Comparison of ENCODE assay signal across 8 cellular contexts in genomic region chr3:146544929-146545528, GRCh38. TPM values are rescaled to one million over a fixed set of nuclear protein-coding genes. Genes with fewer than 3 reads are reported as not detected.
DNase-seq lines count a peak whose midpoint lies in the region; ATAC-seq and TF ChIP-seq lines count a peak whose summit lies in the region.

No MANE protein-coding gene starts in this region.

- no peaks in the 10 kb centered on the region for H3K4me1 ChIP-seq in OCI-LY7 (ENCODE audit: insufficient read depth, low read length, poor library complexity, severe bottlenecking)
- peaks cover 0 to 3% of the 10 kb centered on the region in 2 donors for H3K4me1 ChIP-seq in esophagus (ENCODE audit: control insufficient read depth in 2 of 2, insufficient read depth in 2 of 2, low read length in 1 of 2)

- POLR2A ChIA-PET in OCI-LY7 (lab: Charles Lee), result interaction anchor here (0.9 to 2.2 kb wide), 4 partner anchors 8 to 29 kb away, joined by 3 to 8 read pairs (median 5); no protein-coding TSS in a partner anchor

- WGBS in esophagus, 2 donors, result 51 to 54% methylated on average over 8 of the region's 8 CpGs

- DNase-seq in OCI-LY7 (ENCODE audit: low spot score), result no peak
- no peak for DNase-seq in retinal pigment epithelial cell (ENCODE audit: low read depth)
- no peak for DNase-seq in NCI-H774 (lab: John Stamatoyannopoulos, UW)
- no peak for DNase-seq in HCEC 1CT
- no peak for DNase-seq in middle frontal gyrus (ENCODE audit: extremely low spot score, low spot score)

- ATAC-seq in GM18858 (IDR thresholded peaks at IDR 0.05; ENCODE audit: unreplicated experiment) (peak; percentile 8), GM19463 (IDR thresholded peaks at IDR 0.05; ENCODE audit: unreplicated experiment) (no peak)

- no peaks in the 10 kb centered on the region for H3K9me2 ChIP-seq in OCI-LY7 (ENCODE audit: insufficient read depth, low read length)

- H2AFZ ChIP-seq in OCI-LY7 (ENCODE audit: low read length), result peak overlapping the region; percentile 86

- H3K4me3 ChIP-seq in OCI-LY7 (ENCODE audit: low read depth, low read length, poor library complexity, severe bottlenecking) (peak overlapping the region; percentile 74), esophagus (ENCODE audit: low read depth in 1 of 2, low read length in 2 of 2) (peak overlapping the region; percentile 89 to 97), retinal pigment epithelial cell (ENCODE audit: low read length) (peak overlapping the region; percentile 81)

- BruUV-seq in OCI-LY7 (replicated peaks; lab: Mats Ljungman, UMichigan), result no TSS peak

- H3K36me3 ChIP-seq in OCI-LY7 (ENCODE audit: insufficient read depth, low read length) (no peaks in the 10 kb centered on the region), esophagus (ENCODE audit: control insufficient read depth in 2 of 2, insufficient read depth in 2 of 2, low read length in 1 of 2) (no peaks in the 10 kb centered on the region)

- H3K27ac ChIP-seq in OCI-LY7 (ENCODE audit: low read depth, low read length, poor library complexity, severe bottlenecking) (no peak overlapping the region), esophagus (ENCODE audit: low read depth in 2 of 2, low read length in 1 of 2) (peak overlapping the region; percentile 95 to 96)

- no peaks in the 10 kb centered on the region for H3K27me3 ChIP-seq in esophagus (ENCODE audit: control insufficient read depth in 1 of 2, insufficient read depth in 2 of 2, low read length in 2 of 2)

- TF ChIP-seq CTCF in OCI-LY7 (conservative IDR thresholded peaks at IDR 0.05; ENCODE audit: low read length) (no peak), retinal pigment epithelial cell (conservative IDR thresholded peaks at IDR 0.05; ENCODE audit: low read depth, low read length) (no peak)

- no peaks in the 10 kb centered on the region for H3K79me2 ChIP-seq in OCI-LY7 (ENCODE audit: insufficient read depth, low read depth, low read length)

- H3K9me3 ChIP-seq in OCI-LY7 (ENCODE audit: low read length) (no peaks in the 10 kb centered on the region), esophagus (ENCODE audit: control insufficient read depth in 2 of 2, insufficient read depth in 1 of 2, low read depth in 1 of 2, low read length in 1 of 2) (peaks cover 0 to 2% of the 10 kb centered on the region in 2 donors)

- H4K20me1 ChIP-seq in OCI-LY7 (ENCODE audit: insufficient read depth, low read length), result peaks cover 7% of the 10 kb centered on the region; the same call in 1 of the 2 replicates

- intact Hi-C loops in OCI-LY7 (cut with micrococcal nuclease; ENCODE audit: unreplicated experiment), result loop anchor here (2.0 kb wide), 1 partner anchor 76 kb away; the partner anchor contains the start of gene PLSCR2

- CTCF ChIA-PET in OCI-LY7 (lab: Charles Lee; ENCODE audit: unreplicated experiment), result no interaction called here

- peak overlapping the region; percentile 90 for H3K4me2 ChIP-seq in OCI-LY7 (ENCODE audit: low read length)

RNA-seq across cellular contexts. Expression of gene PLSCR1, which starts 0.6 kb away (rescaled TPM):
- total RNA-seq in OCI-LY7 (2014; rRNA removed; shearing (Covaris generic)), result 1.4 and 1.8 TPM in 2 replicates
- total RNA-seq in OCI-LY7 (2022), result 7.5 and 13.4 TPM in 2 replicates
- polyA plus RNA-seq in esophagus, result 10 to 100 TPM; 35.0 to 37.4 TPM
